ENCODE assay signal across 8 cellular contexts in the genomic region with DNA sequence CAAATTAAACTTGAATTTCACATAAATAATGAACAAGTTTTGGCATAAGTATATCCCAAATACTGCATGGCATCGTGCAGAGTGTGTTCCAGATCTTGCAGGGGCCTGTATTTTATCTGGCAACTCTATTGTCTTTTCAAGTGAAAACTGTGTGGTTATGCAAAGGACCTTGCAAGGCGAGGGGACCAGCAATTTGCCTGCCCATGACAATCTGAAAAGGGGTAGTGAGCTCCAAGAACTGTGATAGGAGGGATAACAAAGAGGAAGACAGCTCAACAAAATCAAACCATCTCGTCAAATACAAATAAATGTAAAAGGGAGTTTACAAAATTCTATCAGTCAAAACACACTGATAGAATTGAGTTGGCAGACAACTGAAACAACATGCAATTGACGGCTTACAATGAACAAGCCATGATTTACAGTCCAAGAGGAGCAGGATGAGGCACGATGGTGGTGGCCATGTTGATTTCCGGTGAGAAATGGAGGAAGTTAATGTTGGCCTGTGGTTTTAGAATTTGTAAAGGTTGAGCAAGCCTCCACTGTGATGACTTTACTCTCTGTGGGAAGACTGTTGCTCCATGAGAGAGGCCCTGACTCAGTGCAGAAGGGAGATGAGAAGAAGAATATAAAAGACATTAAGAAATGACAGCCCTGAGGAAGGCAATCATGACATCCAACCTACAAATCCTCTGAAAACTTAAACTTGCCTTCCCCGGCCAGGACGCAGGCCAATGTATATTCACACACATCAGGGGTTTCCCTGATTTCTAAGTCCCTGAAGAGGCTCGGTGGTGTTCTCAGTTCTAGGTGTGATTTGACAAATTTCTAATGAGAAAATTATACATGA.
A peak's percentile ranks its signal among the peaks of the same experiment; 100 is the strongest.
DNase-seq lines count a peak whose midpoint lies in the region; ATAC-seq and TF ChIP-seq lines count a peak whose summit lies in the region.

No MANE protein-coding gene starts in this region.

- no peaks in the 10 kb centered on the region for H3K9me3 ChIP-seq in A673 (ENCODE audit: low read depth, low read length, poor library complexity, severe bottlenecking)

- no peaks in the 10 kb centered on the region for H3K27me3 Mint-ChIP-seq in T-helper 1 cell treated with Interleukin-12 subunit alpha and Interleukin-12 subunit beta and Interleukin-4 antibody, amounts not matched to agents 30 μg/mL and 1 μg/mL, for 36 hours (ENCODE audit: low read depth)
- no peaks in the 10 kb centered on the region for H3K27me3 Mint-ChIP-seq in effector memory CD8-positive, alpha-beta T cell

- H3K27me3 ChIP-seq in A673 (replicated peaks; ENCODE audit: insufficient read depth, low read depth, low read length, poor library complexity), result no peaks in the 10 kb centered on the region

- peak overlapping the region; percentile 88 for H3K27ac Mint-ChIP-seq in T-helper 1 cell treated with Interleukin-12 subunit alpha and Interleukin-12 subunit beta and Interleukin-4 antibody, amounts not matched to agents 30 μg/mL and 1 μg/mL, for 36 hours
- peak overlapping the region; percentile 34 to 73 for H3K27ac Mint-ChIP-seq in effector memory CD8-positive, alpha-beta T cell

- peaks cover 5% of the 10 kb centered on the region for H3K36me3 Mint-ChIP-seq in T-helper 1 cell treated with Interleukin-12 subunit alpha and Interleukin-12 subunit beta and Interleukin-4 antibody, amounts not matched to agents 30 μg/mL and 1 μg/mL, for 36 hours (ENCODE audit: low read depth)
- peaks cover 25% of the 10 kb centered on the region for H3K36me3 Mint-ChIP-seq in effector memory CD8-positive, alpha-beta T cell (ENCODE audit: insufficient read depth)

- CTCF ChIA-PET in A673 (lab: Charles Lee), result no interaction called here

- POLR2A ChIA-PET in A673 (lab: Charles Lee; ENCODE audit: low non-redundant PET), result no interaction called here

- H3K4me3 ChIP-seq in A673 (ENCODE audit: low read depth, low read length, poor library complexity, severe bottlenecking), result no peak overlapping the region

- TF ChIP-seq CTCF in A673 (conservative IDR thresholded peaks at IDR 0.05; ENCODE audit: low read depth, low read length), result no peak

- no TSS peak for BruUV-seq in A673 (replicated peaks; lab: Mats Ljungman, UMichigan)

- H3K36me3 ChIP-seq in A673 (ENCODE audit: insufficient read depth, low read length, poor library complexity, severe bottlenecking), result no peaks in the 10 kb centered on the region

- no peak overlapping the region for H3K27ac ChIP-seq in A673 (ENCODE audit: low read depth, low read length, poor library complexity, severe bottlenecking)

- intact Hi-C loops in A673 (cut with micrococcal nuclease; ENCODE audit: unreplicated experiment), result no loop called here

- H3K4me3 Mint-ChIP-seq in T-helper 1 cell treated with Interleukin-12 subunit alpha and Interleukin-12 subunit beta and Interleukin-4 antibody, amounts not matched to agents 30 μg/mL and 1 μg/mL, for 36 hours, result peak overlapping the region; percentile 56
- H3K4me3 Mint-ChIP-seq in effector memory CD8-positive, alpha-beta T cell, result peak overlapping the region; percentile 49 to 65

- peaks cover 44% of the 10 kb centered on the region for H3K4me1 Mint-ChIP-seq in T-helper 1 cell treated with Interleukin-12 subunit alpha and Interleukin-12 subunit beta and Interleukin-4 antibody, amounts not matched to agents 30 μg/mL and 1 μg/mL, for 36 hours (ENCODE audit: low read depth)
- peaks cover 58 to 62% of the 10 kb centered on the region in 2 donors for H3K4me1 Mint-ChIP-seq in effector memory CD8-positive, alpha-beta T cell (ENCODE audit: low read depth in 2 of 2)

- ATAC-seq in GM19035 (IDR thresholded peaks at IDR 0.05; ENCODE audit: unreplicated experiment), result peak; percentile 70
- peak; percentile 71 for ATAC-seq in HG03103 (IDR thresholded peaks at IDR 0.05; ENCODE audit: low read depth, unreplicated experiment)
- ATAC-seq in effector memory CD8-positive, alpha-beta T cell (replicated peaks), result peak; percentile 83

- DNase-seq in Ammon's horn (ENCODE audit: low spot score) (peak; percentile 49), DMS114 treated with DMSO at 0.1 percent for 48 hours (lab: John Stamatoyannopoulos, UW; ENCODE audit: unreplicated experiment) (no peak), A673 (ENCODE audit: low spot score) (no peak)
- peak; percentile 53 to 54 (median 53) for DNase-seq in effector memory CD8-positive, alpha-beta T cell
- DNase-seq in stimulated activated CD4-positive, alpha-beta T cell treated with anti-CD3 and anti-CD28 coated beads, Interleukin-1b, Interleukin-23, amount 100 ng/mL, for 48 hours, result peak; percentile 70

- H3K9me3 Mint-ChIP-seq in T-helper 1 cell treated with Interleukin-12 subunit alpha and Interleukin-12 subunit beta and Interleukin-4 antibody, amounts not matched to agents 30 μg/mL and 1 μg/mL, for 36 hours, result peaks cover 4% of the 10 kb centered on the region
- H3K9me3 Mint-ChIP-seq in effector memory CD8-positive, alpha-beta T cell, result peaks cover 0 to 2% of the 10 kb centered on the region in 2 donors

- no peaks in the 10 kb centered on the region for H3K4me1 ChIP-seq in A673 (ENCODE audit: insufficient read depth, low read length, poor library complexity, severe bottlenecking)

Comparison
In these comparisons a context has a peak if more than half of its experiments do, and no peak if none do; other contexts are left out.
1. DNase-seq: peak in Ammon's horn (single experiment), effector memory CD8-positive, alpha-beta T cell (3 of 3) and stimulated activated CD4-positive, alpha-beta T cell treated with anti-CD3 and anti-CD28 coated beads, Interleukin-1b, Interleukin-23, amount 100 ng/mL, for 48 hours (single experiment); none in DMS114 treated with DMSO at 0.1 percent for 48 hours (single experiment) and A673 (single experiment).
2. Peak in every context shown above with its lines, with median percentiles within 50 percentile points of each other: ATAC-seq.